1 cellular context compared by ENCODE assay signal in genomic region chr2:26243643-26244478, GRCh38.
TF ChIP-seq lines count a peak whose summit lies in the region.

No MANE protein-coding gene starts in this region.

TF ChIP-seq in HepG2, 621 proteins besides CTCF, POLR2A, EP300 and RAD21 (continued from another document and continues in another):
- TF ChIP-seq ZSCAN9 (CRISPR knock-in tag; IDR thresholded peaks at IDR 0.05; ENCODE audit: borderline replicate concordance) (0 out of 2 replicates have a peak, but pooled peaks have one; percentile 27), FOSL1 (CRISPR knock-in tag; IDR thresholded peaks at IDR 0.05; ENCODE audit: borderline replicate concordance) (no peak), ZNF276 (CRISPR knock-in tag; IDR thresholded peaks at IDR 0.05; ENCODE audit: low read depth) (no peak), ZNF777 (CRISPR knock-in tag; IDR thresholded peaks at IDR 0.05) (no peak), ZNF781 (CRISPR knock-in tag; IDR thresholded peaks at IDR 0.05; ENCODE audit: borderline replicate concordance, not compliant biosample characterization) (peak; percentile 14), E2F2 (CRISPR knock-in tag; IDR thresholded peaks at IDR 0.05; ENCODE audit: borderline replicate concordance) (no peak), ARID4A (CRISPR knock-in tag; IDR thresholded peaks at IDR 0.05; ENCODE audit: borderline replicate concordance) (no peak), PHF21A (CRISPR knock-in tag; IDR thresholded peaks at IDR 0.05) (no peak), FOXO4 (CRISPR knock-in tag; conservative IDR thresholded peaks at IDR 0.05) (0 out of 2 replicates have a peak, but pooled peaks have one; percentile 38), ZNF260 (CRISPR knock-in tag; IDR thresholded peaks at IDR 0.05; ENCODE audit: borderline replicate concordance, low read depth) (no peak), HNRNPUL1 (IDR thresholded peaks at IDR 0.05; ENCODE audit: low read depth, low read length) (no peak), ZNF782 (CRISPR knock-in tag; IDR thresholded peaks at IDR 0.05; ENCODE audit: borderline replicate concordance) (no peak; the same call in 1 of the 2 replicates), ZNF30 (CRISPR knock-in tag; IDR thresholded peaks at IDR 0.05) (no peak), ZNF556 (CRISPR knock-in tag; IDR thresholded peaks at IDR 0.05; ENCODE audit: borderline replicate concordance) (no peak), ZFP90 (CRISPR knock-in tag; IDR thresholded peaks at IDR 0.05; ENCODE audit: borderline replicate concordance) (no peak; the same call in 1 of the 2 replicates), XBP1 (CRISPR knock-in tag; IDR thresholded peaks at IDR 0.05) (no peak), SMAD3 (CRISPR knock-in tag; IDR thresholded peaks at IDR 0.05) (no peak), CBFB (CRISPR knock-in tag; IDR thresholded peaks at IDR 0.05) (no peak), ZSCAN31 (CRISPR knock-in tag; IDR thresholded peaks at IDR 0.05; ENCODE audit: low read depth) (no peak), ZNF589 (CRISPR knock-in tag; conservative IDR thresholded peaks at IDR 0.05) (no peak), RCOR2 (CRISPR knock-in tag; IDR thresholded peaks at IDR 0.05) (no peak), ZNF317 (CRISPR knock-in tag; IDR thresholded peaks at IDR 0.05) (no peak), ZBED4 (CRISPR knock-in tag; IDR thresholded peaks at IDR 0.05; ENCODE audit: borderline replicate concordance) (no peak), PRDM4 (CRISPR knock-in tag; IDR thresholded peaks at IDR 0.05; ENCODE audit: borderline replicate concordance) (no peak), TBL1XR1 (IDR thresholded peaks at IDR 0.05; ENCODE audit: borderline replicate concordance, low read length, partially characterized antibody) (no peak), PCBP2 (optimal IDR thresholded peaks at IDR 0.05; ENCODE audit: low read depth, low read length, poor library complexity, severe bottlenecking) (no peak), NR3C1 (CRISPR knock-in tag; IDR thresholded peaks at IDR 0.05) (no peak), SP2 (CRISPR knock-in tag; IDR thresholded peaks at IDR 0.05) (no peak; the same call in 1 of the 2 replicates), ZBTB44 (CRISPR knock-in tag; IDR thresholded peaks at IDR 0.05) (no peak), CHD4 (IDR thresholded peaks at IDR 0.05; ENCODE audit: borderline replicate concordance, low read length) (no peak), ZNF563 (CRISPR knock-in tag; IDR thresholded peaks at IDR 0.05) (no peak; the same call in 1 of the 2 replicates), ZNF616 (CRISPR knock-in tag; IDR thresholded peaks at IDR 0.05; ENCODE audit: low read depth) (no peak), ZBTB1 (CRISPR knock-in tag; IDR thresholded peaks at IDR 0.05; ENCODE audit: borderline replicate concordance) (no peak), PLSCR1 (CRISPR knock-in tag; IDR thresholded peaks at IDR 0.05; ENCODE audit: borderline replicate concordance) (no peak), REST (IDR thresholded peaks at IDR 0.05; ENCODE audit: borderline replicate concordance in 1 of 2, low read depth in 1 of 2, low read length in 2 of 2) (no peak)
